ENCODE assay signal across 1 cellular context in the genomic region with DNA sequence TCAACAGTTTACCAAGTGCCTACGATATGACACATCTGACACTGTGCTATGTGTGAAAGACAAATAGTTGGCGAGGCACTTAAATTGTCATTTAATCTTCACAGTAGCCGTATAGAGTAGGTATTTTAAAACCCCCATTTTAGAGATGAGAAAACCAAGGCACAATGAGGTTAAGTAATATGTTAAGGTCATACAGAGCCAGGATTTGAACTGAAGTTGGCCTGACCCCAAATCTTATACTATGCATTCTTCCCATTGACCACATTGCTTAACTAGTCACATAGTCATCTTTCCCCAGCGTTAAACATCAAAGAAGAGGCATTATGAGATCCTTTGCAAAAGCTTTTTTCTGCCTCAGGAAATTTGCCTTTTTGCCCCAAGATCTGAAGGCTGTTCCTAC.
TF ChIP-seq lines count a peak whose summit lies in the region.

No MANE protein-coding gene starts in this region.

TF ChIP-seq in HepG2, 621 proteins besides CTCF, POLR2A, EP300 and RAD21:
- peak; percentile 65 for TF ChIP-seq ZNF629 (CRISPR knock-in tag; conservative IDR thresholded peaks at IDR 0.05)
- no peak for TF ChIP-seq HNF4G (IDR thresholded peaks at IDR 0.05; ENCODE audit: borderline replicate concordance, low read depth, low read length)
- no peak for TF ChIP-seq HNF4G (CRISPR knock-in tag; IDR thresholded peaks at IDR 0.05; ENCODE audit: borderline replicate concordance, low read depth)
- TF ChIP-seq CHD4 (IDR thresholded peaks at IDR 0.05; ENCODE audit: borderline replicate concordance, low read length), result 0 out of 2 replicates have a peak, but pooled peaks have one; percentile 34
